In genomic region chr10:106043833-106044232, GRCh38 we compare ENCODE assay signal across 16 cellular contexts.
DNase-seq lines count a peak whose midpoint lies in the region; ATAC-seq and TF ChIP-seq lines count a peak whose summit lies in the region.
"Had no signal": no experiment of that assay in that cellular context is flagged by ENCODE, and none has a peak within 500 bp of the region (broad histone marks: within the 10 kb centered on the region; RNA-seq: fewer than 3 reads in every experiment).

No MANE protein-coding gene starts in this region.

- no peaks in the 10 kb centered on the region for H3K79me2 ChIP-seq in GM23248 (ENCODE audit: insufficient read depth)

- H3K27ac ChIP-seq in GM23248 (peak overlapping the region; percentile 24; the same call in 1 of the 2 replicates), foreskin keratinocyte (no peak overlapping the region)
- H3K27ac ChIP-seq: BLaER1, right lobe of liver, testis had no signal

- H3K9me3 ChIP-seq in GM23248 (ENCODE audit: low read depth): no peaks in the 10 kb centered on the region
- H3K9me3 ChIP-seq: BLaER1, right lobe of liver, testis had no signal

- H3K9ac ChIP-seq in GM23248: no peak overlapping the region
- H3K9ac ChIP-seq: BLaER1 had no signal

- H3K9me2 ChIP-seq in GM23248 (ENCODE audit: insufficient read depth): no peaks in the 10 kb centered on the region

- no peak overlapping the region for H2AFZ ChIP-seq in GM23248

- TF ChIP-seq CTCF in foreskin keratinocyte (conservative IDR thresholded peaks at IDR 0.05): no peak

- ATAC-seq in foreskin keratinocyte (no peak), HG03342 (IDR thresholded peaks at IDR 0.05; ENCODE audit: unreplicated experiment) (no peak)
- ATAC-seq: activated T-cell treated with anti-CD3 and anti-CD28 coated beads, Interleukin-2, amount 50 U/mL, for 72 hours; SK-N-SH treated with all-trans-retinoic acid at 6 μM for 48 hours had no signal

- WGBS in GM23248 (ENCODE audit: low coverage in 1 of 2, low lambda C conversion rate in 2 of 2, missing lambda C conversion rate in 2 of 2), 2 experiments: 2 to 3% methylated on average over 3 of the region's 3 CpGs

- H3K4me1 ChIP-seq in GM23248 (ENCODE audit: insufficient read depth): no peaks in the 10 kb centered on the region
- no peaks in the 10 kb centered on the region for H3K4me1 ChIP-seq in foreskin keratinocyte
- H3K4me1 ChIP-seq: BLaER1, right lobe of liver, testis had no signal

- no peak overlapping the region for H3K4me3 ChIP-seq in GM23248
- H3K4me3 ChIP-seq: BLaER1, right lobe of liver, testis had no signal

- no peak overlapping the region for H3K4me2 ChIP-seq in GM23248 (ENCODE audit: unreplicated experiment)
- H3K4me2 ChIP-seq: BLaER1 had no signal

- in situ Hi-C loops in GM23248 (cut with MboI): no loop called here

- no peaks in the 10 kb centered on the region for H3K36me3 ChIP-seq in GM23248 (ENCODE audit: low read depth)
- H3K36me3 ChIP-seq: BLaER1, right lobe of liver had no signal

- H3F3A ChIP-seq in GM23248 (ENCODE audit: insufficient read depth): no peaks in the 10 kb centered on the region

- DNase-seq in GM23248 (peak; percentile 46), amniotic epithelial cell (ENCODE audit: low read depth) (peak; percentile 94), foreskin keratinocyte (peak; percentile 2 to 4), renal cortical epithelial cell (ENCODE audit: low read depth) (peak; percentile 53), NCI-H1092 (lab: John Stamatoyannopoulos, UW) (no peak), SKM-1 treated with dmso at 0.1 percent for 144 hours (lab: John Stamatoyannopoulos, UW; ENCODE audit: unreplicated experiment) (no peak), NCI-H1105 (lab: John Stamatoyannopoulos, UW) (no peak)
- DNase-seq: activated CD4-positive, alpha-beta T cell treated with anti-CD3 and anti-CD28 coated beads, Interleukin-2, amount 50 U/mL, for 4 hours; activated T-cell treated with anti-CD3 and anti-CD28 coated beads, Interleukin-2, amount 50 U/mL, for 72 hours; NCI-H2081 treated with DMSO at 0.1 percent for 48 hours; NCI-H510A treated with DMSO at 0.1 percent for 48 hours; right lobe of liver; testis had no signal

- H3K27me3 ChIP-seq in GM23248 (replicated peaks; ENCODE audit: insufficient read depth) (no peaks in the 10 kb centered on the region), foreskin keratinocyte (no peaks in the 10 kb centered on the region)
- H3K27me3 ChIP-seq: BLaER1, right lobe of liver, testis had no signal

- H4K20me1 ChIP-seq in GM23248 (ENCODE audit: insufficient read depth): no peaks in the 10 kb centered on the region
- H4K20me1 ChIP-seq: BLaER1 had no signal

Comparison
In these comparisons a context has a peak if more than half of its experiments do, and no peak if none do; other contexts are left out.
1. DNase-seq: peak in GM23248 (single experiment), amniotic epithelial cell (single experiment), foreskin keratinocyte (2 of 2) and renal cortical epithelial cell (single experiment); none in NCI-H1092 (single experiment), SKM-1 treated with dmso at 0.1 percent for 144 hours (single experiment) and NCI-H1105 (single experiment).